8 cellular contexts compared by ENCODE assay signal in the genomic region with DNA sequence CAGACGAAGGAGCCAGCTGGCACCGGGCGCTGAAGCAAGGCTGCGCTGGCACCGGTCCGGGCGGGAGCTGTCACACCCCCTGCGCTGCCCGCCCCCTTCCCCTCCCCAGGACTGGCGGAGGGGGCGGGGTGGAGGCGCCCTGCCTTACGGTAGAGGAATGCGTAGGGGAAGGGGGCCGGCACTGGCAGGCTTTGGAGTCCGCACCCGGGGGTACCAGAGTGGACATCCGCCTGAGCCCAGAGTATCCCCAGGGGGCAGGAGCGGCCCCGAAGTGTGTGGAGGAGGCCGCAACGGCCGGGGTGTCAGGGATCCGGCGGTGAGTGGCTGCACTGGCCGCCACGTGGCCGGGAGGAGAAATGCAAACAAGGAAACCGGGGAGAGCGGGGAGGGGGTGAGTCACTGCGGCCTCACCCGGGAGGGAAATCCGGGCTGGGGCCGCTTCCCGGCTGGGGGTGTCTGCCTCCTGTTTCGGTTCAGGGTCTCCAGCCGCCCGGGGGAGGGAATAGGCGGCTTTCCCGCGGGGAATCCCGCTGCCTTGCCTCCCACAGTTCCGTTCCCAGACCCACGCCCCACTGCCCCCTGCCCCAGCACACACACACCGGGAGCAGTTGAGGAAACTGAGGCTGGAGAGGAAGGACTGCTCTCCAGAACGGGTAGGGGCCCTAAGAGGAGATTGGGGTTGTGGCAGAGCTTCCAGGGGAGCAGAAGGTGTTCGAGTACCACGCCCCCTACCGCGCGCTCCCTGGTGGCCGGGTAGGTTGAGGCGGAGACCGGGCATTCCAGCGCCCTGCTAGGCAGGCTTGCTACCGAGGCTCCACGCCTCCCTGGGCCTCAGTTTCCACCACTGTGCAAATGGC. TPM values are rescaled to one million over a fixed set of nuclear protein-coding genes. Genes with fewer than 3 reads are reported as not detected.
DNase-seq lines count a peak whose midpoint lies in the region; ATAC-seq, FAIRE-seq and TF ChIP-seq lines count a peak whose summit lies in the region.

A gene with protein sequence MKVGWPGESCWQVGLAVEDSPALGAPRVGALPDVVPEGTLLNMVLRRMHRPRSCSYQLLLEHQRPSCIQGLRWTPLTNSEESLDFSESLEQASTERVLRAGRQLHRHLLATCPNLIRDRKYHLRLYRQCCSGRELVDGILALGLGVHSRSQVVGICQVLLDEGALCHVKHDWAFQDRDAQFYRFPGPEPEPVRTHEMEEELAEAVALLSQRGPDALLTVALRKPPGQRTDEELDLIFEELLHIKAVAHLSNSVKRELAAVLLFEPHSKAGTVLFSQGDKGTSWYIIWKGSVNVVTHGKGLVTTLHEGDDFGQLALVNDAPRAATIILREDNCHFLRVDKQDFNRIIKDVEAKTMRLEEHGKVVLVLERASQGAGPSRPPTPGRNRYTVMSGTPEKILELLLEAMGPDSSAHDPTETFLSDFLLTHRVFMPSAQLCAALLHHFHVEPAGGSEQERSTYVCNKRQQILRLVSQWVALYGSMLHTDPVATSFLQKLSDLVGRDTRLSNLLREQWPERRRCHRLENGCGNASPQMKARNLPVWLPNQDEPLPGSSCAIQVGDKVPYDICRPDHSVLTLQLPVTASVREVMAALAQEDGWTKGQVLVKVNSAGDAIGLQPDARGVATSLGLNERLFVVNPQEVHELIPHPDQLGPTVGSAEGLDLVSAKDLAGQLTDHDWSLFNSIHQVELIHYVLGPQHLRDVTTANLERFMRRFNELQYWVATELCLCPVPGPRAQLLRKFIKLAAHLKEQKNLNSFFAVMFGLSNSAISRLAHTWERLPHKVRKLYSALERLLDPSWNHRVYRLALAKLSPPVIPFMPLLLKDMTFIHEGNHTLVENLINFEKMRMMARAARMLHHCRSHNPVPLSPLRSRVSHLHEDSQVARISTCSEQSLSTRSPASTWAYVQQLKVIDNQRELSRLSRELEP (minus strand): TSS at position 47 of the 857 bp plus-strand sequence. CDS start 324 bp downstream, outside the sequence.

- H3K4me3 ChIP-seq in GM08714 (ENCODE audit: low read length): peak within 1 kb of the TSS; percentile 47; the same call in 1 of the 2 replicates
- H3K4me3 ChIP-seq in bronchial epithelial cell (ENCODE audit: low read depth, low read length): peak within 1 kb of the TSS; percentile 44
- peak within 1 kb of the TSS; percentile 42 to 55 (median 49) for H3K4me3 ChIP-seq in skin epidermis

- no peaks in the 10 kb centered on the region for H3K36me3 ChIP-seq in bronchial epithelial cell (ENCODE audit: control insufficient read depth, insufficient read depth, low read length)

- peak; percentile 43 for ATAC-seq in HG02571 (IDR thresholded peaks at IDR 0.05; ENCODE audit: unreplicated experiment)
- ATAC-seq in HG02970 (IDR thresholded peaks at IDR 0.05; ENCODE audit: low FRiP score, unreplicated experiment): no peak

- H3K27ac ChIP-seq in VCaP: peak within 1 kb of the TSS; percentile 78
- H3K27ac ChIP-seq in skin epidermis: peak within 1 kb of the TSS in 20 of 21 experiments; percentile 37 to 91 (median 78)

- no peak for FAIRE-seq in bronchial epithelial cell (lab: Jason Lieb, UNC)

- H3K27me3 ChIP-seq in bronchial epithelial cell (ENCODE audit: control insufficient read depth, insufficient read depth, low read length): no peaks in the 10 kb centered on the region

- peak; percentile 51 for DNase-seq in NCI-H1105 treated with DMSO at 0.1 percent for 48 hours (lab: John Stamatoyannopoulos, UW)
- peak; percentile 70 for DNase-seq in bronchial epithelial cell (ENCODE audit: low read depth)
- peak; percentile 92 for DNase-seq in iPS-NIHi7 (ENCODE audit: extremely low spot score)

- TF ChIP-seq CTCF in VCaP (conservative IDR thresholded peaks at IDR 0.05) (peak; percentile 75), bronchial epithelial cell (IDR thresholded peaks at IDR 0.05; ENCODE audit: insufficient read depth, low read length, severe bottlenecking) (peak; percentile 77)

RNA-seq across cellular contexts. Expression of the gene that starts here (rescaled TPM):
- total RNA-seq in bronchial epithelial cell: 0.90 and 3.9 TPM in 2 replicates
